In the genomic region with DNA sequence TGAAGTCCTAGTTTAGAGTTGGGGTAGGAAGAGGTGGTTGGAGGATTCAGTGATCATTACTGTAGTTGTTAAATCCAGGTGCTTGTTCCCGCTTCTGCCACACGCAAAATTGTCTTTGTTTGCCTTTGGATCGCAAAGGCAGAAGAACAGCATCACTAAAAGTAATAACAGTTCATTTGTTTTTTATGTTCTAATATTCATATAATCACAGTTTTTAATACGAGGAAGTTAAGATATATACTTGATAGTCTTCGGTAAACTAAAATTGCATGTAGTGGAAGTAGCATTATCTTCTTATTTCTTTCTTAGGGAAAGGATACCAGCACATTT, we compare ENCODE assay signal across 8 cellular contexts. TPM values are rescaled to one million over a fixed set of nuclear protein-coding genes. Genes with fewer than 3 reads are reported as not detected.
A peak's percentile ranks its signal among the peaks of the same experiment; 100 is the strongest.
DNase-seq lines count a peak whose midpoint lies in the region; ATAC-seq and TF ChIP-seq lines count a peak whose summit lies in the region.

No MANE protein-coding gene starts in this region.

- peaks cover 36% of the 10 kb centered on the region for H3K4me1 Mint-ChIP-seq in activated CD4-positive, alpha-beta T cell treated with anti-CD3 and anti-CD28 coated beads, Interleukin-2, amount 10 ng/mL, durations not matched to agents 24 days and 14 days

- DNase-seq in activated CD4-positive, alpha-beta T cell treated with anti-CD3 and anti-CD28 coated beads, Interleukin-2, amount 10 ng/mL, durations not matched to agents 24 days and 14 days, result no peak
- DNase-seq in activated CD4-positive, alpha-beta T cell treated with anti-CD3 and anti-CD28 coated beads, Interleukin-2, amount 50 U/mL, for 1 hour, result no peak
- DNase-seq in OCI-LY7 (ENCODE audit: low spot score) (no peak), esophagus muscularis mucosa (ENCODE audit: extremely low spot score) (no peak), renal cortical epithelial cell (ENCODE audit: low read depth) (peak; percentile 14), dedifferentiated amniotic fluid mesenchymal stem cell (ENCODE audit: extremely low spot score) (no peak), NCI-H748 (lab: John Stamatoyannopoulos, UW; ENCODE audit: unreplicated experiment) (no peak)

- no peaks in the 10 kb centered on the region for H3K9me2 ChIP-seq in OCI-LY7 (ENCODE audit: insufficient read depth, low read length)

- H3K27ac ChIP-seq in OCI-LY7 (ENCODE audit: low read depth, low read length, poor library complexity, severe bottlenecking), result peak overlapping the region; percentile 58
- H3K27ac ChIP-seq in esophagus muscularis mucosa (replicated peaks in 1 of 4), result peak overlapping the region; percentile 85 to 91 (median 88)

- H3K4me1 ChIP-seq in OCI-LY7 (ENCODE audit: insufficient read depth, low read length, poor library complexity, severe bottlenecking) (peaks cover 39% of the 10 kb centered on the region), esophagus muscularis mucosa (peaks cover 35 to 71% (median 66%) of the 10 kb centered on the region in 4 donors)

- POLR2A ChIA-PET in OCI-LY7 (lab: Charles Lee), result interaction anchor here (0.6 to 1.5 kb wide), 6 partner anchors 12 to 1595 kb away, joined by 3 to 5 read pairs (median 3); no protein-coding TSS in a partner anchor

- peak overlapping the region; percentile 58 for H2AFZ ChIP-seq in OCI-LY7 (ENCODE audit: low read length)

- no peaks in the 10 kb centered on the region; the same call in 1 of the 2 replicates for H3K36me3 ChIP-seq in OCI-LY7 (ENCODE audit: insufficient read depth, low read length)
- no peaks in the 10 kb centered on the region for H3K36me3 ChIP-seq in esophagus muscularis mucosa

- peak overlapping the region; percentile 74 for H3K4me3 ChIP-seq in OCI-LY7 (ENCODE audit: low read depth, low read length, poor library complexity, severe bottlenecking)
- H3K4me3 ChIP-seq in esophagus muscularis mucosa, result peak overlapping the region; percentile 70 to 90 (median 79)

- no peak for ATAC-seq in HG02763 (IDR thresholded peaks at IDR 0.05; ENCODE audit: unreplicated experiment)

- no peak for TF ChIP-seq CTCF in OCI-LY7 (conservative IDR thresholded peaks at IDR 0.05; ENCODE audit: low read length)
- TF ChIP-seq CTCF in esophagus muscularis mucosa (IDR thresholded peaks at IDR 0.05), result no peak

- no peaks in the 10 kb centered on the region for H3K9me3 Mint-ChIP-seq in activated CD4-positive, alpha-beta T cell treated with anti-CD3 and anti-CD28 coated beads, Interleukin-2, amount 10 ng/mL, durations not matched to agents 24 days and 14 days

- H3K27ac Mint-ChIP-seq in activated CD4-positive, alpha-beta T cell treated with anti-CD3 and anti-CD28 coated beads, Interleukin-2, amount 10 ng/mL, durations not matched to agents 24 days and 14 days, result peak overlapping the region; percentile 91

- no peaks in the 10 kb centered on the region for H3K27me3 Mint-ChIP-seq in activated CD4-positive, alpha-beta T cell treated with anti-CD3 and anti-CD28 coated beads, Interleukin-2, amount 10 ng/mL, durations not matched to agents 24 days and 14 days

- intact Hi-C loops in activated CD4-positive, alpha-beta T cell treated with anti-CD3 and anti-CD28 coated beads, Interleukin-2, amount 10 ng/mL, durations not matched to agents 24 days and 14 days (cut with micrococcal nuclease), result loop anchor here (5.0 kb wide), 4 partner anchors 85 to 380 kb away; partner anchors contain the start of genes BZW1, STRADB and TRAK2
- intact Hi-C loops in OCI-LY7 (cut with micrococcal nuclease; ENCODE audit: unreplicated experiment), result no loop called here
- intact Hi-C loops in esophagus muscularis mucosa (cut with DNase I), result loop anchor here (5.0 to 10.0 kb wide), 3 partner anchors 45 to 110 kb away; partner anchors contain the start of genes CFLAR and ORC2

- H3K27me3 ChIP-seq in esophagus muscularis mucosa, result no peaks in the 10 kb centered on the region

- H3K4me2 ChIP-seq in OCI-LY7 (ENCODE audit: low read length), result peak overlapping the region; percentile 77

- CTCF ChIA-PET in OCI-LY7 (lab: Charles Lee; ENCODE audit: unreplicated experiment), result no interaction called here

- TF ChIP-seq POLR2A in esophagus muscularis mucosa (IDR thresholded peaks at IDR 0.05; ENCODE audit: low read depth), result no peak

- 2% methylated on average over 5 of the region's 5 CpGs for WGBS in esophagus muscularis mucosa

- H4K20me1 ChIP-seq in OCI-LY7 (ENCODE audit: insufficient read depth, low read length), result no peaks in the 10 kb centered on the region

- peak overlapping the region; percentile 92 for H3K4me3 Mint-ChIP-seq in activated CD4-positive, alpha-beta T cell treated with anti-CD3 and anti-CD28 coated beads, Interleukin-2, amount 10 ng/mL, durations not matched to agents 24 days and 14 days

- no peak for TF ChIP-seq EP300 in esophagus muscularis mucosa (IDR thresholded peaks at IDR 0.05)

- H3K9me3 ChIP-seq in OCI-LY7 (ENCODE audit: low read length) (no peaks in the 10 kb centered on the region), esophagus muscularis mucosa (no peaks in the 10 kb centered on the region)

- H3K36me3 Mint-ChIP-seq in activated CD4-positive, alpha-beta T cell treated with anti-CD3 and anti-CD28 coated beads, Interleukin-2, amount 10 ng/mL, durations not matched to agents 24 days and 14 days (ENCODE audit: low read depth), result peaks cover 6% of the 10 kb centered on the region

- peaks cover 74% of the 10 kb centered on the region for H3K79me2 ChIP-seq in OCI-LY7 (ENCODE audit: insufficient read depth, low read depth, low read length)

- TSS peak; percentile 96 for BruUV-seq in OCI-LY7 (replicated peaks; lab: Mats Ljungman, UMichigan)

RNA-seq across cellular contexts. Expression of gene NDUFB3, which starts 0.4 kb away (rescaled TPM):
- total RNA-seq in activated CD4-positive, alpha-beta T cell treated with anti-CD3 and anti-CD28 coated beads, Interleukin-2, amount 10 ng/mL, durations not matched to agents 24 days and 14 days, result 112 and 113 TPM in 2 replicates
- total RNA-seq in OCI-LY7 (2014; rRNA removed; shearing (Covaris generic)), result 90.5 and 134 TPM in 2 replicates
- total RNA-seq in OCI-LY7 (2022) (107 and 115 TPM in 2 replicates), esophagus muscularis mucosa (100 to 1,000 TPM in 1 of 4 donors, 10 to 100 TPM in 3; 36.0 to 100 (median 47.6) TPM), renal cortical epithelial cell (103 and 115 TPM in 2 replicates)

RNA-seq across cellular contexts. Expression of gene HYCC2, which starts 0.7 kb away (rescaled TPM):
- 24.4 and 26.2 TPM in 2 replicates for total RNA-seq in activated CD4-positive, alpha-beta T cell treated with anti-CD3 and anti-CD28 coated beads, Interleukin-2, amount 10 ng/mL, durations not matched to agents 24 days and 14 days
- total RNA-seq in OCI-LY7 (2014; rRNA removed; shearing (Covaris generic)), result 8.6 and 8.8 TPM in 2 replicates
- total RNA-seq in OCI-LY7 (2022) (22.0 and 27.5 TPM in 2 replicates), esophagus muscularis mucosa (10 to 100 TPM in 3 of 4 donors, 1 to 10 TPM in 1; 9.1 to 15.4 (median 10.8) TPM), renal cortical epithelial cell (10.9 and 17.1 TPM in 2 replicates)

RNA-seq across cellular contexts. Expression of gene CFLAR, which starts 43.8 kb away (rescaled TPM):
- total RNA-seq in activated CD4-positive, alpha-beta T cell treated with anti-CD3 and anti-CD28 coated beads, Interleukin-2, amount 10 ng/mL, durations not matched to agents 24 days and 14 days, result 402 and 415 TPM in 2 replicates
- total RNA-seq in OCI-LY7 (2014; rRNA removed; shearing (Covaris generic)), result 42.8 and 55.8 TPM in 2 replicates
- total RNA-seq in OCI-LY7 (2022), result 82.5 and 91.9 TPM in 2 replicates
- total RNA-seq in esophagus muscularis mucosa, result 100 to 1,000 TPM; 137 to 236 (median 202) TPM
- 253 and 297 TPM in 2 replicates for total RNA-seq in renal cortical epithelial cell
